Comparison of ENCODE assay signal across 30 cellular contexts in genomic region chr6:4965506-4966389, GRCh38.
"Had no signal": no experiment of that assay in that cellular context is flagged by ENCODE, and none has a peak within 500 bp of the region (broad histone marks: within the 10 kb centered on the region; RNA-seq: fewer than 3 reads in every experiment).

No MANE protein-coding gene starts in this region.

- H3K4me3 ChIP-seq: breast epithelium, dorsolateral prefrontal cortex, esophagus squamous epithelium, gastrocnemius medialis, pancreas, suprapubic skin, tibial nerve, uterus had no signal

- H3K36me3 ChIP-seq: breast epithelium, esophagus squamous epithelium, gastrocnemius medialis, neutrophil, pancreas, suprapubic skin, tibial nerve, uterus had no signal

- H3K9me3 ChIP-seq: breast epithelium, esophagus squamous epithelium, gastrocnemius medialis, neutrophil, pancreas, suprapubic skin, tibial nerve, uterus had no signal

- H3K4me1 ChIP-seq: breast epithelium, esophagus squamous epithelium, pancreas, suprapubic skin, tibial nerve, uterus had no signal

- H3K4me1 Mint-ChIP-seq: central memory CD8-positive, alpha-beta T cell; stimulated activated effector memory CD8-positive, alpha-beta T cell treated with anti-CD3 and anti-CD28 coated beads, Interleukin-12 subunit alpha, Interleukin-12 subunit beta, amount 100 ng/mL, for 72 hours; stimulated activated naive CD8-positive, alpha-beta T cell treated with anti-CD3 and anti-CD28 coated beads, Interleukin-15, amount 100 ng/mL, for 72 hours had no signal

- H3K27ac Mint-ChIP-seq: activated CD4-positive, alpha-beta memory T cell treated with anti-CD3 and anti-CD28 coated beads for 36 hours; activated naive CD8-positive, alpha-beta T cell; activated T-helper 2 cell treated with anti-CD3 and anti-CD28 coated beads, Interferon-gamma antibody, Interleukin-2, Interleukin-4, amounts not matched to agents 10 μg/mL and 5 μg/mL and 100 μg/mL, durations not matched to agents 14 hours and 24 hours and 36 hours; effector memory CD8-positive, alpha-beta T cell; natural killer cell; stimulated activated effector memory CD8-positive, alpha-beta T cell treated with anti-CD3 and anti-CD28 coated beads, Interleukin-12 subunit alpha, Interleukin-12 subunit beta, amount 100 ng/mL, for 72 hours; T-helper 1 cell treated with Interleukin-12 subunit alpha and Interleukin-12 subunit beta and Interleukin-4 antibody, amounts not matched to agents 30 μg/mL and 1 μg/mL, for 36 hours had no signal

- H3K4me3 Mint-ChIP-seq: activated CD4-positive, alpha-beta memory T cell treated with anti-CD3 and anti-CD28 coated beads for 36 hours; activated naive CD8-positive, alpha-beta T cell; central memory CD8-positive, alpha-beta T cell; effector memory CD8-positive, alpha-beta T cell; natural killer cell; stimulated activated effector memory CD8-positive, alpha-beta T cell treated with anti-CD3 and anti-CD28 coated beads, Interleukin-12 subunit alpha, Interleukin-12 subunit beta, amount 100 ng/mL, for 72 hours; stimulated activated naive CD8-positive, alpha-beta T cell treated with anti-CD3 and anti-CD28 coated beads, Interleukin-15, amount 100 ng/mL, for 72 hours; T-helper 1 cell treated with Interleukin-12 subunit alpha and Interleukin-12 subunit beta and Interleukin-4 antibody, amounts not matched to agents 30 μg/mL and 1 μg/mL, for 36 hours had no signal

- H3K36me3 Mint-ChIP-seq: activated CD4-positive, alpha-beta memory T cell treated with anti-CD3 and anti-CD28 coated beads for 36 hours; activated naive CD8-positive, alpha-beta T cell; natural killer cell; stimulated activated effector memory CD8-positive, alpha-beta T cell treated with anti-CD3 and anti-CD28 coated beads, Interleukin-12 subunit alpha, Interleukin-12 subunit beta, amount 100 ng/mL, for 72 hours had no signal

- H3K27ac ChIP-seq: breast epithelium, dorsolateral prefrontal cortex, esophagus squamous epithelium, gastrocnemius medialis, neutrophil, pancreas, suprapubic skin, tibial nerve, uterus had no signal

- H3K27me3 Mint-ChIP-seq: stimulated activated naive CD8-positive, alpha-beta T cell treated with anti-CD3 and anti-CD28 coated beads, Interleukin-15, amount 100 ng/mL, for 72 hours had no signal

- DNase-seq: activated CD4-positive, alpha-beta memory T cell treated with anti-CD3 and anti-CD28 coated beads for 36 hours; activated CD4-positive, alpha-beta T cell treated with anti-CD3 and anti-CD28 coated beads for 48 hours; activated CD4-positive, CD25-positive, alpha-beta regulatory T cell; activated naive CD4-positive, alpha-beta T cell; activated T-cell treated with anti-CD3 and anti-CD28 coated beads, Interleukin-2, amount 50 U/mL, for 1 hour; amniotic stem cell; dorsolateral prefrontal cortex; effector memory CD8-positive, alpha-beta T cell; esophagus squamous epithelium; gastrocnemius medialis; hippocampal formation; left ventricle myocardium superior; mammary epithelial cell; midbrain; natural killer cell; pancreas; right cardiac atrium; stimulated activated CD4-positive, alpha-beta T cell treated with anti-CD3 and anti-CD28 coated beads, Interleukin-1b, Interleukin-23, amount 100 ng/mL, for 48 hours; stimulated activated naive CD8-positive, alpha-beta T cell treated with anti-CD3 and anti-CD28 coated beads, Interleukin-15, amount 100 ng/mL, for 72 hours; T1000; uterus had no signal

- H3K9me3 Mint-ChIP-seq: activated CD4-positive, alpha-beta memory T cell treated with anti-CD3 and anti-CD28 coated beads for 36 hours; activated T-helper 2 cell treated with anti-CD3 and anti-CD28 coated beads, Interferon-gamma antibody, Interleukin-2, Interleukin-4, amounts not matched to agents 10 μg/mL and 5 μg/mL and 100 μg/mL, durations not matched to agents 14 hours and 24 hours and 36 hours; central memory CD8-positive, alpha-beta T cell; effector memory CD8-positive, alpha-beta T cell; natural killer cell; stimulated activated effector memory CD8-positive, alpha-beta T cell treated with anti-CD3 and anti-CD28 coated beads, Interleukin-12 subunit alpha, Interleukin-12 subunit beta, amount 100 ng/mL, for 72 hours; stimulated activated naive CD8-positive, alpha-beta T cell treated with anti-CD3 and anti-CD28 coated beads, Interleukin-15, amount 100 ng/mL, for 72 hours; T-helper 1 cell treated with Interleukin-12 subunit alpha and Interleukin-12 subunit beta and Interleukin-4 antibody, amounts not matched to agents 30 μg/mL and 1 μg/mL, for 36 hours had no signal

- H3K27me3 ChIP-seq: breast epithelium, dorsolateral prefrontal cortex, esophagus squamous epithelium, gastrocnemius medialis, neutrophil, pancreas, suprapubic skin, tibial nerve, uterus had no signal
